ENCODE assay signal across 32 cellular contexts in the genomic region with DNA sequence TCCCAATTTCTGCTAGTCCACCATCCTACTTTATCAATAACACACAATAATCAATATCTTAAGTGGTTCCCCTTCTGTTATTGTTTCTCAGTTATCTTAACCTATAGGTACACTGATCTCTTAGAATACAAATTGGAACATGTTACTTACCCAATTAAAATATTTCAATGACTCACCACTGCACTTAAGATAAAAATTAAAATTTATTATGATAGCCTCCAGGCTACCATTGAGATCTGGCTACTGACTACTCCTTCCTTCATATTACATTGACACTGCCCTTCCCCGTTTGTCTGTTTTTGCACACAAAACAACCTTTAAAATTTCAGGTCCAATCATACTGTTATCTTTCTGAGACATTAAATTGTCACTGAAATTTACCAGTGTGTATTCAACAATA.
"Had no signal": no experiment of that assay in that cellular context is flagged by ENCODE, and none has a peak within 500 bp of the region (broad histone marks: within the 10 kb centered on the region; RNA-seq: fewer than 3 reads in every experiment).

No MANE protein-coding gene starts in this region.

- H3K36me3 ChIP-seq: MG63 had no signal

- H3K9ac ChIP-seq: KMS-11 had no signal

- H3K27ac ChIP-seq: KMS-11 had no signal

- H3K4me3 ChIP-seq: MG63 had no signal

- H3K9me3 ChIP-seq: MG63 had no signal

- DNase-seq: Karpas-422, Kasumi-1, MG63, NCI-H1048, NCI-H1092, NCI-H1092 treated with DMSO at 0.1 percent for 48 hours, NCI-H1105, NCI-H1105 treated with DMSO at 0.1 percent for 48 hours, NCI-H1417, NCI-H1417 treated with DMSO at 0.1 percent for 48 hours, NCI-H1436, NCI-H1436 treated with DMSO at 0.1 percent for 48 hours, NCI-H146, NCI-H1694, NCI-H1694 treated with DMSO at 0.1 percent for 48 hours, NCI-H187, NCI-H187 treated with DMSO at 0.1 percent for 48 hours, NCI-H1930, NCI-H2029, NCI-H2029 treated with DMSO at 0.1 percent for 48 hours, NCI-H2081, NCI-H2081 treated with DMSO at 0.1 percent for 48 hours, NCI-H2107, NCI-H2171, NCI-H2171 treated with DMSO at 0.1 percent for 48 hours, NCI-H2227 treated with DMSO at 0.1 percent for 48 hours, NCI-H226, NCI-H345, NCI-H446, NCI-H446 treated with DMSO at 0.1 percent for 48 hours, NCI-H510A had no signal

- H3K4me2 ChIP-seq: KMS-11 had no signal

- H3K27me3 ChIP-seq: MG63 had no signal
